ENCODE assay signal across 1 cellular context in genomic region chr3:13336592-13336991, GRCh38.
TF ChIP-seq lines count a peak whose summit lies in the region.

No MANE protein-coding gene starts in this region.

TF ChIP-seq in K562, 482 proteins besides CTCF, POLR2A, EP300 and RAD21 (continued from another document):
- TF ChIP-seq ZBTB2 (IDR thresholded peaks at IDR 0.05), result no peak
